In the genomic region with DNA sequence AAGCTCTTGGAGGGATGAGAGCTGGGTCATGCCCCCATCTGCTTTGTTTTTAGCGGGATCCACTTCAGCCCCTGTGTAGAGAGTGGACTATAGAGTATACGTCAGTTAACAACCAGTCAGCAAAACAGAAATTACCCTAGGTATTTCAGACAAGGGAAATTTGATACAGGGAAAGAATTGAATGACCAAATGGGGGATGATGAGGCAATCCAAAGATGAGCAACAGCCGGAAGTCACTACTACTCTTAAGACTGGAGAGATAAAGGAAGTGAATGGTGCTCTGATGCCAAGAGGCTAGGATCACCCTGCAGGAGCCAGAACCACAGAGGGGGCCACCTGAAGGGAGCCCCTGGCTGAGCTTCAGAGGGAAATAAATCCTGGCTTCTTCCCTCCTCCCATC, we compare ENCODE assay signal across 13 cellular contexts. TPM values are rescaled to one million over a fixed set of nuclear protein-coding genes. Genes with fewer than 3 reads are reported as not detected.
A peak's percentile ranks its signal among the peaks of the same experiment; 100 is the strongest.
DNase-seq lines count a peak whose midpoint lies in the region; ATAC-seq, FAIRE-seq and TF ChIP-seq lines count a peak whose summit lies in the region.
"Had no signal": no experiment of that assay in that cellular context is flagged by ENCODE, and none has a peak within 500 bp of the region (broad histone marks: within the 10 kb centered on the region; RNA-seq: fewer than 3 reads in every experiment).

No MANE protein-coding gene starts in this region.

- no peak for FAIRE-seq in HepG2 (lab: Jason Lieb, UNC)
- no peak for FAIRE-seq in urothelium cell line (lab: Jason Lieb, UNC)

- in situ Hi-C loops in HepG2 (cut with HindIII; ENCODE audit: extremely low pct_ligation_motif_present, low pct_unique_long_range_greater_than_20kb): no loop called here

- POLR2A ChIA-PET in HepG2 (lab: Yijun Ruan, JAX): interaction anchor here (2.0 kb wide), 1 partner anchor 11 kb away, joined by 5 read pairs; no protein-coding TSS in a partner anchor

- no peaks in the 10 kb centered on the region for H4K20me1 ChIP-seq in HepG2 (ENCODE audit: insufficient read depth, low read length)

- TF ChIP-seq POLR2A in HepG2 (IDR thresholded peaks at IDR 0.05; ENCODE audit: insufficient read depth in 1 of 2, low read depth in 2 of 2, low read length in 2 of 2) (no peak), right lobe of liver (IDR thresholded peaks at IDR 0.05) (no peak)

- intact Hi-C loops in HepG2 (cut with micrococcal nuclease; ENCODE audit: unreplicated experiment): no loop called here
- intact Hi-C loops in right lobe of liver (cut with DNase I): no loop called here
- intact Hi-C loops in dorsolateral prefrontal cortex (cut with DNase I): no loop called here

- H3K27ac ChIP-seq in HepG2 (ENCODE audit: extremely low read length, insufficient read depth, low read length) (no peak overlapping the region), right lobe of liver (no peak overlapping the region), dorsolateral prefrontal cortex (peak overlapping the region in 31 of 59 donors; percentile 2 to 100 (median 99))
- H3K27ac ChIP-seq: colonic mucosa had no signal

- H3K9me3 ChIP-seq in HepG2 (ENCODE audit: low read length): no peaks in the 10 kb centered on the region
- H3K9me3 ChIP-seq in right lobe of liver: no peaks in the 10 kb centered on the region
- H3K9me3 ChIP-seq: colonic mucosa had no signal

- no peak overlapping the region for H2AFZ ChIP-seq in HepG2 (ENCODE audit: low read length)

- ATAC-seq in HepG2: no peak
- no peak for ATAC-seq in right lobe of liver
- ATAC-seq in HG03460 (IDR thresholded peaks at IDR 0.05; ENCODE audit: unreplicated experiment): no peak
- ATAC-seq in GM19397 (IDR thresholded peaks at IDR 0.05; ENCODE audit: unreplicated experiment): no peak
- ATAC-seq in HG02884 (IDR thresholded peaks at IDR 0.05; ENCODE audit: unreplicated experiment): no peak
- ATAC-seq: stimulated activated effector memory CD8-positive, alpha-beta T cell treated with anti-CD3 and anti-CD28 coated beads, Interleukin-12 subunit alpha, Interleukin-12 subunit beta, amount 100 ng/mL, for 72 hours had no signal

- no TSS peak for BruUV-seq in HepG2 (replicated peaks; lab: Mats Ljungman, UMichigan)

- WGBS in HepG2 (ENCODE audit: low lambda C conversion rate): 30% methylated on average over 3 of the region's 3 CpGs
- 34% methylated on average over 3 of the region's 3 CpGs for WGBS in right lobe of liver (ENCODE audit: insufficient coverage, low coverage, low lambda C conversion rate, missing lambda C conversion rate)

- CTCF ChIA-PET in HepG2 (lab: Yijun Ruan, JAX; ENCODE audit: low intra/inter-chr PET ratio, low total read pairs): no interaction called here

- H3K9ac ChIP-seq in HepG2 (ENCODE audit: insufficient read depth, low read depth, low read length): no peak overlapping the region

- TF ChIP-seq RAD21 in HepG2 (CRISPR knock-in tag; IDR thresholded peaks at IDR 0.05): no peak

- H3K4me1 ChIP-seq in HepG2 (ENCODE audit: insufficient read depth, low read length): peaks cover 20% of the 10 kb centered on the region
- peaks cover 0 to 12% (median 2%) of the 10 kb centered on the region in 4 donors for H3K4me1 ChIP-seq in right lobe of liver

- H3K4me2 ChIP-seq in HepG2 (ENCODE audit: low read depth, low read length): no peak overlapping the region

- TF ChIP-seq EP300 in HepG2 (IDR thresholded peaks at IDR 0.05; ENCODE audit: low read depth in 2 of 2, low read length in 2 of 2) (no peak), HepG2 (CRISPR knock-in tag; IDR thresholded peaks at IDR 0.05; ENCODE audit: borderline replicate concordance) (no peak)

- H3K79me2 ChIP-seq in HepG2 (ENCODE audit: insufficient read depth, low read length): no peaks in the 10 kb centered on the region

- H3K4me3 ChIP-seq in HepG2 (replicated peaks in 1 of 3; ENCODE audit: insufficient read depth in 1 of 3, low read depth in 2 of 3, low read length in 3 of 3): no peak overlapping the region
- no peak overlapping the region for H3K4me3 ChIP-seq in right lobe of liver
- H3K4me3 ChIP-seq in dorsolateral prefrontal cortex: no peak overlapping the region
- H3K4me3 ChIP-seq: colonic mucosa had no signal

- peaks cover 0 to 5% of the 10 kb centered on the region in 2 experiments; a peak in 1 of 5 replicates for H3K36me3 ChIP-seq in HepG2 (replicated peaks in 1 of 2; ENCODE audit: control insufficient read depth in 1 of 2, insufficient read depth in 2 of 2, low read length in 2 of 2)
- peaks cover 0 to 4% (median 0%) of the 10 kb centered on the region in 4 donors for H3K36me3 ChIP-seq in right lobe of liver
- H3K36me3 ChIP-seq: colonic mucosa had no signal

- no peak for TF ChIP-seq CTCF in HepG2 (CRISPR knock-in tag; IDR thresholded peaks at IDR 0.05)
- TF ChIP-seq CTCF in right lobe of liver (IDR thresholded peaks at IDR 0.05): no peak
- TF ChIP-seq CTCF in dorsolateral prefrontal cortex (IDR thresholded peaks at IDR 0.05 in 54 of 56, conservative IDR thresholded peaks at IDR 0.05 in 2 of 56; ENCODE audit: low read depth in 1 of 56, partially characterized antibody in 56 of 56): no peak

- DNase-seq in HepG2 (ENCODE audit: low spot score) (no peak), right lobe of liver (no peak), NOMO-1 treated with DMSO at 0.1 percent for 48 hours (lab: John Stamatoyannopoulos, UW; ENCODE audit: unreplicated experiment) (peak; percentile 82), dorsolateral prefrontal cortex (no peak), urothelium cell line (ENCODE audit: low spot score) (peak; percentile 19)
- DNase-seq: activated B cell treated with CpG ODN at 0.5 μM for 24 hours; activated effector memory CD4-positive, alpha-beta T cell treated with anti-CD3 and anti-CD28 coated beads, Interleukin-2, amount 50 U/mL, for 16 hours; colonic mucosa had no signal

- H3K27me3 ChIP-seq in HepG2 (ENCODE audit: control insufficient read depth in 1 of 2, insufficient read depth in 2 of 2, low read length in 2 of 2): no peaks in the 10 kb centered on the region
- no peaks in the 10 kb centered on the region for H3K27me3 ChIP-seq in right lobe of liver
- no peaks in the 10 kb centered on the region for H3K27me3 ChIP-seq in dorsolateral prefrontal cortex
- H3K27me3 ChIP-seq: colonic mucosa had no signal

RNA-seq across cellular contexts. Expression of gene GPR62, which starts 1.7 kb away (rescaled TPM):
- total RNA-seq in HepG2 (2016; rRNA removed; fragmentation: Illumina TruSeq; extraction: Trizol): not detected in 2 replicates
- total RNA-seq in HepG2 (2016; cell fraction: cytosol; rRNA removed; fragmentation: Illumina TruSeq; extraction: Trizol; ENCODE audit: low read depth): not detected in 2 replicates
- not detected in 2 replicates for total RNA-seq in HepG2 (2016; cell fraction: insoluble cytoplasmic fraction; rRNA removed; fragmentation: Illumina TruSeq; extraction: Trizol)
- not detected in 2 replicates for total RNA-seq in HepG2 (2016; cell fraction: membrane; rRNA removed; fragmentation: Illumina TruSeq; extraction: Trizol)
- total RNA-seq in HepG2 (2016; cell fraction: nucleus; rRNA removed; fragmentation: Illumina TruSeq; extraction: Trizol): not detected in 2 replicates
- not detected in 2 replicates for polyA plus RNA-seq in HepG2 (2011; rRNA removed)
- polyA plus RNA-seq in HepG2 (2011; cell fraction: cytosol; rRNA removed): not detected in 2 replicates
- polyA plus RNA-seq in HepG2 (2011; cell fraction: nucleus; rRNA removed): 0.17 and 0.24 TPM in 2 replicates
- polyA plus RNA-seq in HepG2 (2012): 0.09 TPM in 1 of 2 replicates, not detected in the other
- polyA plus RNA-seq in HepG2 (2016; cell fraction: cytosol; fragmentation: Illumina TruSeq; extraction: Trizol; ENCODE audit: low read depth): not detected in 2 replicates
- not detected in 2 replicates for polyA plus RNA-seq in HepG2 (2016; cell fraction: insoluble cytoplasmic fraction; fragmentation: Illumina TruSeq; extraction: Trizol; ENCODE audit: low read depth)
- not detected in 2 replicates for polyA plus RNA-seq in HepG2 (2016; cell fraction: membrane; fragmentation: Illumina TruSeq; extraction: Trizol; ENCODE audit: low read depth)
- polyA plus RNA-seq in HepG2 (2016; cell fraction: nucleus; fragmentation: Illumina TruSeq; extraction: Trizol; ENCODE audit: insufficient read depth, low read depth): not detected in 2 replicates
- 0.14 TPM in 1 of 2 replicates, not detected in the other for polyA minus RNA-seq in HepG2 (2011; rRNA and poly(A)+ RNA removed; ENCODE audit: low replicate concordance)
- polyA minus RNA-seq in HepG2 (2011; cell fraction: cytosol; rRNA and poly(A)+ RNA removed): not detected in 2 replicates
- 0.25 TPM in 1 of 2 replicates, not detected in the other for polyA minus RNA-seq in HepG2 (2011; cell fraction: nucleus; rRNA and poly(A)+ RNA removed)
- under 1 TPM in 2 of 6 experiments, not detected in 4; 0.18 to 0.37 TPM for total RNA-seq in right lobe of liver
- total RNA-seq in dorsolateral prefrontal cortex: 10 to 100 TPM in 82 of 120 experiments, 1 to 10 TPM in 38; 2.6 to 62.5 (median 12.7) TPM
- total RNA-seq: activated B cell treated with CpG ODN at 0.5 μM for 24 hours, colonic mucosa had no signal
- polyA plus RNA-seq: BJ had no signal

RNA-seq across cellular contexts. Expression of gene PARP3, which starts 11.3 kb away (rescaled TPM):
- total RNA-seq in HepG2 (2016; rRNA removed; fragmentation: Illumina TruSeq; extraction: Trizol): 7.7 and 11.2 TPM in 2 replicates
- 4.4 and 5.3 TPM in 2 replicates for total RNA-seq in HepG2 (2016; cell fraction: cytosol; rRNA removed; fragmentation: Illumina TruSeq; extraction: Trizol; ENCODE audit: low read depth)
- 6.8 and 10.6 TPM in 2 replicates for total RNA-seq in HepG2 (2016; cell fraction: insoluble cytoplasmic fraction; rRNA removed; fragmentation: Illumina TruSeq; extraction: Trizol)
- total RNA-seq in HepG2 (2016; cell fraction: membrane; rRNA removed; fragmentation: Illumina TruSeq; extraction: Trizol): 10.0 and 10.4 TPM in 2 replicates
- total RNA-seq in HepG2 (2016; cell fraction: nucleus; rRNA removed; fragmentation: Illumina TruSeq; extraction: Trizol): 10.2 and 13.8 TPM in 2 replicates
- polyA plus RNA-seq in HepG2 (2011; rRNA removed): 21.5 and 24.0 TPM in 2 replicates
- 11.3 and 15.3 TPM in 2 replicates for polyA plus RNA-seq in HepG2 (2011; cell fraction: cytosol; rRNA removed)
- polyA plus RNA-seq in HepG2 (2011; cell fraction: nucleus; rRNA removed): 122 and 127 TPM in 2 replicates
- polyA plus RNA-seq in HepG2 (2012): 13.0 and 15.1 TPM in 2 replicates
- polyA plus RNA-seq in HepG2 (2016; cell fraction: cytosol; fragmentation: Illumina TruSeq; extraction: Trizol; ENCODE audit: low read depth): 4.9 and 6.1 TPM in 2 replicates
- 7.2 and 10.0 TPM in 2 replicates for polyA plus RNA-seq in HepG2 (2016; cell fraction: insoluble cytoplasmic fraction; fragmentation: Illumina TruSeq; extraction: Trizol; ENCODE audit: low read depth)
- polyA plus RNA-seq in HepG2 (2016; cell fraction: membrane; fragmentation: Illumina TruSeq; extraction: Trizol; ENCODE audit: low read depth): 9.7 and 11.0 TPM in 2 replicates
- polyA plus RNA-seq in HepG2 (2016; cell fraction: nucleus; fragmentation: Illumina TruSeq; extraction: Trizol; ENCODE audit: insufficient read depth, low read depth): 32.8 and 38.7 TPM in 2 replicates
- polyA minus RNA-seq in HepG2 (2011; rRNA and poly(A)+ RNA removed; ENCODE audit: low replicate concordance): 11.0 and 13.9 TPM in 2 replicates
- 4.7 and 10.5 TPM in 2 replicates for polyA minus RNA-seq in HepG2 (2011; cell fraction: cytosol; rRNA and poly(A)+ RNA removed)
- 12.6 and 14.9 TPM in 2 replicates for polyA minus RNA-seq in HepG2 (2011; cell fraction: nucleus; rRNA and poly(A)+ RNA removed)
- total RNA-seq in right lobe of liver: 10 to 100 TPM; 13.5 to 19.4 (median 16.0) TPM
- 10 to 100 TPM; 12.4 to 30.0 (median 19.8) TPM for total RNA-seq in dorsolateral prefrontal cortex

RNA-seq across cellular contexts. Expression of gene RRP9, which starts 11.7 kb away (rescaled TPM):
- total RNA-seq in HepG2 (2016; rRNA removed; fragmentation: Illumina TruSeq; extraction: Trizol) (39.4 and 44.0 TPM in 2 replicates), right lobe of liver (10 to 100 TPM in 1 of 6 experiments, 1 to 10 TPM in 5; 5.2 to 10.8 (median 7.6) TPM), dorsolateral prefrontal cortex (10 to 100 TPM in 111 of 120 experiments, 1 to 10 TPM in 9; 7.7 to 17.5 (median 12.5) TPM)
- 6.2 and 7.8 TPM in 2 replicates for total RNA-seq in HepG2 (2016; cell fraction: cytosol; rRNA removed; fragmentation: Illumina TruSeq; extraction: Trizol; ENCODE audit: low read depth)
- total RNA-seq in HepG2 (2016; cell fraction: insoluble cytoplasmic fraction; rRNA removed; fragmentation: Illumina TruSeq; extraction: Trizol): 38.4 and 46.4 TPM in 2 replicates
- 10.0 and 10.2 TPM in 2 replicates for total RNA-seq in HepG2 (2016; cell fraction: membrane; rRNA removed; fragmentation: Illumina TruSeq; extraction: Trizol)
- 21.0 and 22.3 TPM in 2 replicates for total RNA-seq in HepG2 (2016; cell fraction: nucleus; rRNA removed; fragmentation: Illumina TruSeq; extraction: Trizol)
- 14.8 and 18.4 TPM in 2 replicates for polyA plus RNA-seq in HepG2 (2011; rRNA removed)
- 13.9 and 19.4 TPM in 2 replicates for polyA plus RNA-seq in HepG2 (2011; cell fraction: cytosol; rRNA removed)
- polyA plus RNA-seq in HepG2 (2011; cell fraction: nucleus; rRNA removed): 42.5 and 45.1 TPM in 2 replicates
- polyA plus RNA-seq in HepG2 (2012): 14.6 and 19.9 TPM in 2 replicates
- 5.6 and 5.7 TPM in 2 replicates for polyA plus RNA-seq in HepG2 (2016; cell fraction: cytosol; fragmentation: Illumina TruSeq; extraction: Trizol; ENCODE audit: low read depth)
- 36.5 and 39.9 TPM in 2 replicates for polyA plus RNA-seq in HepG2 (2016; cell fraction: insoluble cytoplasmic fraction; fragmentation: Illumina TruSeq; extraction: Trizol; ENCODE audit: low read depth)
- polyA plus RNA-seq in HepG2 (2016; cell fraction: membrane; fragmentation: Illumina TruSeq; extraction: Trizol; ENCODE audit: low read depth): 7.6 and 8.2 TPM in 2 replicates
- 51.2 and 56.8 TPM in 2 replicates for polyA plus RNA-seq in HepG2 (2016; cell fraction: nucleus; fragmentation: Illumina TruSeq; extraction: Trizol; ENCODE audit: insufficient read depth, low read depth)
- polyA minus RNA-seq in HepG2 (2011; rRNA and poly(A)+ RNA removed; ENCODE audit: low replicate concordance): 24.9 and 39.6 TPM in 2 replicates
- 10.6 and 12.4 TPM in 2 replicates for polyA minus RNA-seq in HepG2 (2011; cell fraction: cytosol; rRNA and poly(A)+ RNA removed)
- 4.5 and 4.8 TPM in 2 replicates for polyA minus RNA-seq in HepG2 (2011; cell fraction: nucleus; rRNA and poly(A)+ RNA removed)

RNA-seq across cellular contexts. Expression of gene PCBP4, which starts 13.8 kb away (rescaled TPM):
- 32.5 and 36.8 TPM in 2 replicates for total RNA-seq in HepG2 (2016; rRNA removed; fragmentation: Illumina TruSeq; extraction: Trizol)
- total RNA-seq in HepG2 (2016; cell fraction: cytosol; rRNA removed; fragmentation: Illumina TruSeq; extraction: Trizol; ENCODE audit: low read depth): 26.7 and 28.9 TPM in 2 replicates
- total RNA-seq in HepG2 (2016; cell fraction: insoluble cytoplasmic fraction; rRNA removed; fragmentation: Illumina TruSeq; extraction: Trizol): 31.0 and 37.9 TPM in 2 replicates
- total RNA-seq in HepG2 (2016; cell fraction: membrane; rRNA removed; fragmentation: Illumina TruSeq; extraction: Trizol): 44.9 and 54.5 TPM in 2 replicates
- 17.4 and 21.9 TPM in 2 replicates for total RNA-seq in HepG2 (2016; cell fraction: nucleus; rRNA removed; fragmentation: Illumina TruSeq; extraction: Trizol)
- polyA plus RNA-seq in HepG2 (2011; rRNA removed): 51.3 and 58.9 TPM in 2 replicates
- polyA plus RNA-seq in HepG2 (2011; cell fraction: cytosol; rRNA removed): 33.8 and 49.2 TPM in 2 replicates
- polyA plus RNA-seq in HepG2 (2011; cell fraction: nucleus; rRNA removed): 143 and 178 TPM in 2 replicates
- 14.2 and 28.3 TPM in 2 replicates for polyA plus RNA-seq in HepG2 (2012)
- polyA plus RNA-seq in HepG2 (2016; cell fraction: cytosol; fragmentation: Illumina TruSeq; extraction: Trizol; ENCODE audit: low read depth): 36.6 and 43.0 TPM in 2 replicates
- polyA plus RNA-seq in HepG2 (2016; cell fraction: insoluble cytoplasmic fraction; fragmentation: Illumina TruSeq; extraction: Trizol; ENCODE audit: low read depth): 42.3 and 45.0 TPM in 2 replicates
- 49.2 and 54.4 TPM in 2 replicates for polyA plus RNA-seq in HepG2 (2016; cell fraction: membrane; fragmentation: Illumina TruSeq; extraction: Trizol; ENCODE audit: low read depth)
- polyA plus RNA-seq in HepG2 (2016; cell fraction: nucleus; fragmentation: Illumina TruSeq; extraction: Trizol; ENCODE audit: insufficient read depth, low read depth): 57.5 and 60.6 TPM in 2 replicates
- polyA minus RNA-seq in HepG2 (2011; rRNA and poly(A)+ RNA removed; ENCODE audit: low replicate concordance): 19.8 and 51.2 TPM in 2 replicates
- 15.7 and 19.8 TPM in 2 replicates for polyA minus RNA-seq in HepG2 (2011; cell fraction: cytosol; rRNA and poly(A)+ RNA removed)
- polyA minus RNA-seq in HepG2 (2011; cell fraction: nucleus; rRNA and poly(A)+ RNA removed): 12.0 and 15.7 TPM in 2 replicates
- 10 to 100 TPM in 3 of 6 experiments, 1 to 10 TPM in 3; 6.5 to 19.2 (median 11.7) TPM for total RNA-seq in right lobe of liver
- total RNA-seq in dorsolateral prefrontal cortex: 100 to 1,000 TPM in 87 of 120 experiments, 10 to 100 TPM in 33; 59.6 to 285 (median 112) TPM

RNA-seq across cellular contexts. Expression of gene ABHD14B, which starts 20.4 kb away (rescaled TPM):
- total RNA-seq in HepG2 (2016; rRNA removed; fragmentation: Illumina TruSeq; extraction: Trizol) (40.4 and 44.4 TPM in 2 replicates), right lobe of liver (100 to 1,000 TPM in 4 of 6 experiments, 10 to 100 TPM in 2; 62.9 to 126 (median 109) TPM), dorsolateral prefrontal cortex (10 to 100 TPM in 117 of 120 experiments, 1 to 10 TPM in 3; 7.7 to 21.5 (median 14.8) TPM)
- 13.6 and 18.3 TPM in 2 replicates for total RNA-seq in HepG2 (2016; cell fraction: cytosol; rRNA removed; fragmentation: Illumina TruSeq; extraction: Trizol; ENCODE audit: low read depth)
- 39.5 and 45.7 TPM in 2 replicates for total RNA-seq in HepG2 (2016; cell fraction: insoluble cytoplasmic fraction; rRNA removed; fragmentation: Illumina TruSeq; extraction: Trizol)
- total RNA-seq in HepG2 (2016; cell fraction: membrane; rRNA removed; fragmentation: Illumina TruSeq; extraction: Trizol): 31.7 and 38.5 TPM in 2 replicates
- 23.4 and 24.3 TPM in 2 replicates for total RNA-seq in HepG2 (2016; cell fraction: nucleus; rRNA removed; fragmentation: Illumina TruSeq; extraction: Trizol)
- 102 and 108 TPM in 2 replicates for polyA plus RNA-seq in HepG2 (2011; rRNA removed)
- polyA plus RNA-seq in HepG2 (2011; cell fraction: cytosol; rRNA removed): 95.9 and 104 TPM in 2 replicates
- polyA plus RNA-seq in HepG2 (2011; cell fraction: nucleus; rRNA removed): 69.4 and 73.2 TPM in 2 replicates
- 40.5 and 57.0 TPM in 2 replicates for polyA plus RNA-seq in HepG2 (2012)
- 22.6 and 24.5 TPM in 2 replicates for polyA plus RNA-seq in HepG2 (2016; cell fraction: cytosol; fragmentation: Illumina TruSeq; extraction: Trizol; ENCODE audit: low read depth)
- 68.7 and 73.5 TPM in 2 replicates for polyA plus RNA-seq in HepG2 (2016; cell fraction: insoluble cytoplasmic fraction; fragmentation: Illumina TruSeq; extraction: Trizol; ENCODE audit: low read depth)
- 44.0 and 45.5 TPM in 2 replicates for polyA plus RNA-seq in HepG2 (2016; cell fraction: membrane; fragmentation: Illumina TruSeq; extraction: Trizol; ENCODE audit: low read depth)
- 59.0 and 60.0 TPM in 2 replicates for polyA plus RNA-seq in HepG2 (2016; cell fraction: nucleus; fragmentation: Illumina TruSeq; extraction: Trizol; ENCODE audit: insufficient read depth, low read depth)
- polyA minus RNA-seq in HepG2 (2011; rRNA and poly(A)+ RNA removed; ENCODE audit: low replicate concordance): 111 and 118 TPM in 2 replicates
- polyA minus RNA-seq in HepG2 (2011; cell fraction: cytosol; rRNA and poly(A)+ RNA removed): 32.2 and 37.7 TPM in 2 replicates
- 17.9 and 25.7 TPM in 2 replicates for polyA minus RNA-seq in HepG2 (2011; cell fraction: nucleus; rRNA and poly(A)+ RNA removed)

Comparison
In these comparisons a context has a peak if more than half of its experiments do, and no peak if none do; other contexts are left out.
1. DNase-seq: peak in NOMO-1 treated with DMSO at 0.1 percent for 48 hours (single experiment) and urothelium cell line (single experiment); none in HepG2 (single experiment), right lobe of liver (0 of 3) and dorsolateral prefrontal cortex (0 of 10).
2. H3K27ac ChIP-seq: peak in dorsolateral prefrontal cortex (31 of 59); none in HepG2 (single experiment) and right lobe of liver (0 of 3).